ENCODE assay signal across 8 cellular contexts in genomic region chr5:40879163-40879942, GRCh38. TPM values are rescaled to one million over a fixed set of nuclear protein-coding genes. Genes with fewer than 3 reads are reported as not detected.
DNase-seq lines count a peak whose midpoint lies in the region; ATAC-seq and TF ChIP-seq lines count a peak whose summit lies in the region.

No MANE protein-coding gene starts in this region.

- no peaks in the 10 kb centered on the region for H3K79me2 ChIP-seq in fibroblast of lung (ENCODE audit: control insufficient read depth, insufficient read depth, low read length)

- H3K9ac ChIP-seq in fibroblast of lung (ENCODE audit: insufficient read depth, low read length), result no peak overlapping the region

- H3K4me2 ChIP-seq in fibroblast of lung (ENCODE audit: extremely low read depth, insufficient read depth, low read length), result no peak overlapping the region

- H3K4me1 ChIP-seq in fibroblast of lung (ENCODE audit: control insufficient read depth, extremely low read depth, insufficient read depth, low read length), result no peaks in the 10 kb centered on the region

- no peaks in the 10 kb centered on the region for H4K20me1 ChIP-seq in fibroblast of lung (ENCODE audit: control insufficient read depth, extremely low read depth, insufficient read depth, low read length)

- TF ChIP-seq CTCF in GM13977 (IDR thresholded peaks at IDR 0.05; ENCODE audit: extremely low read depth, insufficient read depth, missing control alignments), result peak; percentile 39
- peak; percentile 57 for TF ChIP-seq CTCF in LNCAP (IDR thresholded peaks at IDR 0.05)
- peak in 1 of 2 donors; percentile 29 for TF ChIP-seq CTCF in fibroblast of lung (conservative IDR thresholded peaks at IDR 0.05 in 1 of 2, IDR thresholded peaks at IDR 0.05 in 1 of 2; ENCODE audit: low read depth in 1 of 2, low read length in 2 of 2)
- peak; percentile 41 for TF ChIP-seq CTCF in retinal pigment epithelial cell (conservative IDR thresholded peaks at IDR 0.05; ENCODE audit: low read depth, low read length)

- no peaks in the 10 kb centered on the region for H3K36me3 ChIP-seq in fibroblast of lung (ENCODE audit: control insufficient read depth, insufficient read depth, low read length)

- peak overlapping the region; percentile 72 for H2AFZ ChIP-seq in fibroblast of lung (ENCODE audit: low read length)

- in situ Hi-C loops in GM13977 (cut with MboI; ENCODE audit: low pct_unique_long_range_greater_than_20kb, low sequenced_read_pairs, unreplicated experiment), result loop anchor here (25.0 kb wide), 1 partner anchor 1292 kb away; no protein-coding TSS in a partner anchor

- DNase-seq in GM13977 (ENCODE audit: low spot score) (peak; percentile 32), SK-N-DZ (ENCODE audit: low spot score) (peak; percentile 23), fibroblast of lung (ENCODE audit: low read depth in 2 of 2) (peak; percentile 11 to 54), retinal pigment epithelial cell (ENCODE audit: low read depth) (no peak)
- no peak for DNase-seq in activated naive CD4-positive, alpha-beta T cell (lab: John Stamatoyannopoulos, UW)

- no peak overlapping the region for H3K27ac ChIP-seq in fibroblast of lung (ENCODE audit: insufficient read depth, low read length)

- no peaks in the 10 kb centered on the region for H3K27me3 ChIP-seq in fibroblast of lung (ENCODE audit: control insufficient read depth, insufficient read depth, low read length)

- H3K4me3 ChIP-seq in fibroblast of lung (replicated peaks in 1 of 4; ENCODE audit: control extremely low read depth in 1 of 4, insufficient read depth in 1 of 4, low read depth in 3 of 4, low read length in 4 of 4) (peak overlapping the region in 1 of 4 experiments; percentile 30), retinal pigment epithelial cell (ENCODE audit: low read length) (no peak overlapping the region)

- ATAC-seq in HG02763 (IDR thresholded peaks at IDR 0.05; ENCODE audit: unreplicated experiment) (no peak), GM21526 (IDR thresholded peaks at IDR 0.05; ENCODE audit: low FRiP score, unreplicated experiment) (no peak)

- H3K9me3 ChIP-seq in fibroblast of lung (ENCODE audit: control insufficient read depth, insufficient read depth, low read depth, low read length), result no peaks in the 10 kb centered on the region

RNA-seq across cellular contexts. Expression of gene C7, which starts 29.9 kb away (rescaled TPM):
- polyA plus RNA-seq in SK-N-DZ (2014; cell fraction: cytosol; rRNA removed), result not detected in 2 replicates
- polyA plus RNA-seq in SK-N-DZ (2014; cell fraction: nucleus; rRNA removed), result not detected in 2 replicates
- total RNA-seq in fibroblast of lung, result under 0.01 and 11.6 TPM in 2 replicates
- 0.36 and 1.5 TPM in 2 replicates for polyA plus RNA-seq in fibroblast of lung
- polyA plus RNA-seq in fibroblast of lung (2012), result 0.31 and 0.71 TPM in 2 replicates
- polyA minus RNA-seq in fibroblast of lung (ENCODE audit: low replicate concordance), result 3.9 TPM in 1 of 2 replicates, not detected in the other

RNA-seq across cellular contexts. Expression of gene CARD6, which starts 38.2 kb away (rescaled TPM):
- polyA plus RNA-seq in SK-N-DZ (2014; cell fraction: cytosol; rRNA removed), result not detected in 2 replicates
- polyA plus RNA-seq in SK-N-DZ (2014; cell fraction: nucleus; rRNA removed), result 0.27 TPM in 1 of 2 replicates, not detected in the other
- total RNA-seq in fibroblast of lung, result 12.7 and 14.4 TPM in 2 replicates
- polyA plus RNA-seq in fibroblast of lung, result 8.1 and 8.7 TPM in 2 replicates
- 5.3 and 5.8 TPM in 2 replicates for polyA plus RNA-seq in fibroblast of lung (2012)
- polyA minus RNA-seq in fibroblast of lung (ENCODE audit: low replicate concordance), result 1.8 and 4.3 TPM in 2 replicates

RNA-seq across cellular contexts. Expression of gene RPL37, which starts 44.3 kb away (rescaled TPM):
- 149 and 241 TPM in 2 replicates for polyA plus RNA-seq in SK-N-DZ (2014; cell fraction: cytosol; rRNA removed)
- 103 and 339 TPM in 2 replicates for polyA plus RNA-seq in SK-N-DZ (2014; cell fraction: nucleus; rRNA removed)
- 2,414 and 3,168 TPM in 2 replicates for total RNA-seq in fibroblast of lung
- 881 and 1,185 TPM in 2 replicates for polyA plus RNA-seq in fibroblast of lung
- 2,786 and 3,161 TPM in 2 replicates for polyA plus RNA-seq in fibroblast of lung (2012)
- 208 and 237 TPM in 2 replicates for polyA minus RNA-seq in fibroblast of lung (ENCODE audit: low replicate concordance)

Comparison
In these comparisons a context has a peak if more than half of its experiments do, and no peak if none do; other contexts are left out.
1. DNase-seq: peak in GM13977 (single experiment), SK-N-DZ (single experiment) and fibroblast of lung (2 of 2); none in retinal pigment epithelial cell (single experiment) and activated naive CD4-positive, alpha-beta T cell (0 of 4).